ENCODE assay signal across 8 cellular contexts in the genomic region with DNA sequence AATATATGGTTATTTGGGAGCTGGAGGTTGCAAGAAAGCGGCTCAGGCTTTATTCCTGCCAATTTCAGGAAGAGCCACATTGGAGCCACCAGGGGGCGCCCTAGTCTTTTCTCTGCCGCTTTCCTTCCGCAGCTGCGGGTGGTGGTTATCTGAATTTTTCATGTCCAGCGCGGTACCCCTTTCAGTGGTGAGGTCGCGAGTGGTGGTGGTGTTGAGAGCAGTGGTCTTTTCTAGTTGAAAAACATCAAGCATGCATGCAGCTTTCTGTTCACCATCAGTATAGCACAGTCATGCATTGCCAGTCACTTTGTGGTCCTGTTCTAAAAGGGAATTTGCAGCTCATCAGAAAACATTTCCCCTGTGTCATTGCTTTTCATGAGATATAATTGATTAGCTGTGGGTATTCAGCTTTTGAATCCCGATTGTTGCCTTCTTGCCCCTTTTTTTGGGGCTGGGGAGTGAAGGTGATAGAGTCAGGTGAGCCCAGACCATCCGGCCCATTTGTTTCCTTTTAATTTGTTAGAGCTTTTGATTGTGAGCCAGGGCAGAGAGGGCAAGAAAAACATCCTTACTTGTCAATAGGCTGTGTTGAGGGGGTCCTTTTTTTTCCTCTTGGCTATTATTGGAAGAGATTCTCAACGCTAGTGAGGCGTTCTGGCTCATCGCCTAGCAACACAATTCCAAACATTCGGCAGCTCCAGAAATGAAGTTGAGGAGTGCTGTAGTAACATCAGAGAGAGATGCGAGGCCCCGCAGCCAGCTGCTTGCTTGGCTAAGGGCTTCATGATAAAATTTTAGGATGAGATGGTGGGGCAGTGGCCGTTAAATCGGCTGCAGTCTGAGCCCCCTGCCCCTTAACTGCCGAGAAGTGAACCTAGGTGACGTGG.
DNase-seq lines count a peak whose midpoint lies in the region; ATAC-seq and TF ChIP-seq lines count a peak whose summit lies in the region.

No MANE protein-coding gene starts in this region.

- H3K4me1 Mint-ChIP-seq in T-helper 2 cell treated with Interferon-gamma antibody and Interleukin-4, amounts not matched to agents 5 μg/mL and 100 μg/mL, for 36 hours (ENCODE audit: low read depth), result peaks cover 3% of the 10 kb centered on the region

- H3K27me3 Mint-ChIP-seq in T-helper 2 cell treated with Interferon-gamma antibody and Interleukin-4, amounts not matched to agents 5 μg/mL and 100 μg/mL, for 36 hours (ENCODE audit: low read depth), result no peaks in the 10 kb centered on the region

- peak; percentile 61 for DNase-seq in EL
- peak; percentile 77 for DNase-seq in NCI-H1092 treated with DMSO at 0.1 percent for 48 hours (lab: John Stamatoyannopoulos, UW)
- DNase-seq in T-helper 2 cell treated with Interferon-gamma antibody and Interleukin-4, amounts not matched to agents 5 μg/mL and 100 μg/mL, for 36 hours (ENCODE audit: low spot score), result peak; percentile 46
- DNase-seq in astrocyte of the cerebellum (ENCODE audit: low read depth), result peak; percentile 53
- DNase-seq in hippocampal formation (lab: John Stamatoyannopoulos, UW), result peak; percentile 54 to 68

- H3K27me3 ChIP-seq in skeletal muscle satellite cell (ENCODE audit: control insufficient read depth, insufficient read depth, low read length), result no peaks in the 10 kb centered on the region

- no peak overlapping the region for H3K27ac Mint-ChIP-seq in T-helper 2 cell treated with Interferon-gamma antibody and Interleukin-4, amounts not matched to agents 5 μg/mL and 100 μg/mL, for 36 hours

- TF ChIP-seq CTCF in astrocyte of the cerebellum (IDR thresholded peaks at IDR 0.05; ENCODE audit: low read depth, low read length, missing control alignments), result peak; percentile 85

- peak overlapping the region; percentile 28 for H3K9ac ChIP-seq in skeletal muscle satellite cell (ENCODE audit: low read depth, low read length)

- H3K9me3 Mint-ChIP-seq in T-helper 2 cell treated with Interferon-gamma antibody and Interleukin-4, amounts not matched to agents 5 μg/mL and 100 μg/mL, for 36 hours, result no peaks in the 10 kb centered on the region

- H3K4me3 ChIP-seq in astrocyte of the cerebellum (ENCODE audit: low read depth, low read length), result no peak overlapping the region
- H3K4me3 ChIP-seq in skeletal muscle satellite cell (ENCODE audit: low read length), result peak overlapping the region; percentile 51

- H3K9me3 ChIP-seq in skeletal muscle satellite cell (replicated peaks; ENCODE audit: low read length), result no peaks in the 10 kb centered on the region

- no peaks in the 10 kb centered on the region for H3K36me3 Mint-ChIP-seq in T-helper 2 cell treated with Interferon-gamma antibody and Interleukin-4, amounts not matched to agents 5 μg/mL and 100 μg/mL, for 36 hours (ENCODE audit: low read depth)

- in situ Hi-C loops in astrocyte of the cerebellum (cut with HindIII; ENCODE audit: low sequenced_read_pairs), result no loop called here

- H3K4me1 ChIP-seq in skeletal muscle satellite cell (ENCODE audit: control insufficient read depth, insufficient read depth, low read length), result peaks cover 38% of the 10 kb centered on the region

- H3K4me2 ChIP-seq in skeletal muscle satellite cell (ENCODE audit: low read length), result peak overlapping the region; percentile 75

- H3K36me3 ChIP-seq in skeletal muscle satellite cell (ENCODE audit: insufficient read depth, low read length), result no peaks in the 10 kb centered on the region

- peak overlapping the region; percentile 64 for H3K4me3 Mint-ChIP-seq in T-helper 2 cell treated with Interferon-gamma antibody and Interleukin-4, amounts not matched to agents 5 μg/mL and 100 μg/mL, for 36 hours

- ATAC-seq in HG03439 (IDR thresholded peaks at IDR 0.05; ENCODE audit: unreplicated experiment) (no peak), HG03280 (IDR thresholded peaks at IDR 0.05; ENCODE audit: unreplicated experiment) (no peak)
